ENCODE assay signal across 17 cellular contexts in genomic region chr7:155252958-155253501, GRCh38.
"Had no signal": no experiment of that assay in that cellular context is flagged by ENCODE, and none has a peak within 500 bp of the region (broad histone marks: within the 10 kb centered on the region; RNA-seq: fewer than 3 reads in every experiment).

No MANE protein-coding gene starts in this region.

- H3K36me3 ChIP-seq: neutrophil, transverse colon had no signal

- H3K27ac ChIP-seq: epithelial cell of prostate, hepatocyte, neutrophil, transverse colon had no signal

- ATAC-seq: activated CD8-positive, alpha-beta T cell treated with anti-CD3 and anti-CD28 coated beads for 36 hours; activated naive CD8-positive, alpha-beta T cell treated with anti-CD3 and anti-CD28 coated beads, Interleukin-2, amount 50 U/mL, for 24 hours; activated T-cell treated with anti-CD3 and anti-CD28 coated beads, Interleukin-2, amount 50 U/mL, for 4 hours; effector memory CD8-positive, alpha-beta T cell; naive thymus-derived CD4-positive, alpha-beta T cell had no signal

- H3K27me3 ChIP-seq: hepatocyte, neutrophil, transverse colon had no signal

- DNase-seq: activated CD4-positive, alpha-beta T cell treated with anti-CD3 and anti-CD28 coated beads, Interleukin-2, amount 10 ng/mL, durations not matched to agents 24 days and 14 days; activated CD8-positive, alpha-beta T cell treated with anti-CD3 and anti-CD28 coated beads for 36 hours; activated naive CD4-positive, alpha-beta T cell treated with anti-CD3 and anti-CD28 coated beads for 36 hours; activated naive CD8-positive, alpha-beta T cell treated with anti-CD3 and anti-CD28 coated beads, Interleukin-2, amount 50 U/mL, for 24 hours; activated T-cell treated with anti-CD3 and anti-CD28 coated beads, Interleukin-2, amount 50 U/mL, for 4 hours; effector memory CD8-positive, alpha-beta T cell; foreskin fibroblast; naive thymus-derived CD4-positive, alpha-beta T cell; stimulated activated CD4-positive, alpha-beta T cell treated with anti-CD3 and anti-CD28 coated beads, Interleukin-12 subunit alpha, Interleukin-12 subunit beta, amount 100 ng/mL, for 4 hours; stimulated activated CD4-positive, alpha-beta T cell treated with anti-CD3 and anti-CD28 coated beads, Interleukin-1b, Interleukin-23, amount 100 ng/mL, for 48 hours; stimulated activated naive CD4-positive, alpha-beta T cell treated with Interleukin-2 at 50 U/mL for 16 hours; T-helper 1 cell; T-helper 9 cell; transverse colon had no signal

- H3K4me3 ChIP-seq: hepatocyte, transverse colon had no signal

- H3K9me3 ChIP-seq: neutrophil, transverse colon had no signal
